2 cellular contexts compared by ENCODE assay signal in genomic region chr3:194276768-194277546, GRCh38.
TF ChIP-seq lines count a peak whose summit lies in the region.

No MANE protein-coding gene starts in this region.

TF ChIP-seq in SK-N-SH treated with all-trans-retinoic acid at 6 μM for 48 hours, 23 proteins besides CTCF, POLR2A, EP300 and RAD21 (continued from another document):
- TF ChIP-seq ZFP30 (CRISPR knock-in tag; IDR thresholded peaks at IDR 0.05) (no peak), ISL1 (CRISPR knock-in tag; IDR thresholded peaks at IDR 0.05) (no peak)

TF ChIP-seq in SK-N-SH, 30 proteins besides CTCF, POLR2A, EP300 and RAD21 (continued from another document):
- TF ChIP-seq ZBTB33 (IDR thresholded peaks at IDR 0.05; ENCODE audit: borderline replicate concordance, low read depth): no peak
- no peak for TF ChIP-seq NRF1 (IDR thresholded peaks at IDR 0.05; ENCODE audit: low read depth, low read length)
